Comparison of ENCODE assay signal across 18 cellular contexts in genomic region chrX:148784859-148785655, GRCh38.
DNase-seq lines count a peak whose midpoint lies in the region; ATAC-seq, FAIRE-seq and TF ChIP-seq lines count a peak whose summit lies in the region.
"Had no signal": no experiment of that assay in that cellular context is flagged by ENCODE, and none has a peak within 500 bp of the region (broad histone marks: within the 10 kb centered on the region; RNA-seq: fewer than 3 reads in every experiment).

No MANE protein-coding gene starts in this region.

- H3K4ac ChIP-seq in H1 (replicated peaks; ENCODE audit: insufficient read length, low read depth, low read length), result no peak overlapping the region

- H3K36me3 Mint-ChIP-seq in effector memory CD8-positive, alpha-beta T cell (ENCODE audit: insufficient read depth), result no peaks in the 10 kb centered on the region

- H3K4me2 ChIP-seq in H1 (ENCODE audit: insufficient read depth in 1 of 2, low read depth in 2 of 2, low read length in 2 of 2), result peak overlapping the region; percentile 28 to 34; a peak in 1 of 4 replicates
- H3K4me2 ChIP-seq: SK-N-SH had no signal

- H2BK20ac ChIP-seq in H1 (ENCODE audit: low read length), result no peak overlapping the region

- H3K9me3 ChIP-seq in H1 (ENCODE audit: insufficient read depth in 2 of 2, low read depth in 1 of 2, low read length in 1 of 2), result no peaks in the 10 kb centered on the region
- H3K9me3 ChIP-seq: SK-N-SH had no signal

- H3K27me3 ChIP-seq in H1 (replicated peaks in 1 of 4; ENCODE audit: control insufficient read depth in 3 of 4, extremely low read depth in 1 of 4, insufficient read depth in 3 of 4, low read length in 3 of 4), result no peaks in the 10 kb centered on the region

- H3K27me3 Mint-ChIP-seq in effector memory CD8-positive, alpha-beta T cell, result no peaks in the 10 kb centered on the region

- DNase-seq in GM12865 (ENCODE audit: low read depth), result peak; percentile 71
- DNase-seq in NCI-H524 treated with DMSO at 0.1 percent for 48 hours (lab: John Stamatoyannopoulos, UW), result peak; percentile 30
- no peak for DNase-seq in H1 (ENCODE audit: low read depth in 1 of 2, low spot score in 2 of 2)
- no peak for DNase-seq in NCI-H2196 treated with DMSO at 0.1 percent for 48 hours (lab: John Stamatoyannopoulos, UW; ENCODE audit: unreplicated experiment)
- DNase-seq in NCI-H1694 treated with DMSO at 0.1 percent for 48 hours (lab: John Stamatoyannopoulos, UW), result no peak
- DNase-seq in effector memory CD8-positive, alpha-beta T cell, result no peak
- DNase-seq: activated gamma-delta T cell treated with Interleukin-2 at 50 U/mL for 16 hours; DND-41; effector CD8-positive, alpha-beta T cell; NK-92 treated with Interleukin-12 subunit alpha and Interleukin-12 subunit beta, amount 100 ng/mL, for 24 hours; SK-N-SH; small intestine had no signal

- H4K8ac ChIP-seq in H1 (ENCODE audit: extremely low read depth, insufficient read depth, low read length), result no peak overlapping the region

- peak; percentile 63 for ATAC-seq in GM21529 (IDR thresholded peaks at IDR 0.05; ENCODE audit: unreplicated experiment)
- ATAC-seq in effector memory CD8-positive, alpha-beta T cell (replicated peaks), result no peak
- ATAC-seq in HG02759 (IDR thresholded peaks at IDR 0.05; ENCODE audit: unreplicated experiment), result no peak

- no peak overlapping the region for H3K27ac Mint-ChIP-seq in effector memory CD8-positive, alpha-beta T cell

- no peak overlapping the region for H2BK120ac ChIP-seq in H1 (replicated peaks; ENCODE audit: low read depth, low read length)

- TF ChIP-seq RAD21 in H1 (IDR thresholded peaks at IDR 0.05 in 1 of 2, conservative IDR thresholded peaks at IDR 0.05 in 1 of 2; ENCODE audit: low read depth in 2 of 2, low read length in 2 of 2), result no peak

- no peak overlapping the region for H3K14ac ChIP-seq in H1 (ENCODE audit: insufficient read length)

- no peak overlapping the region for H4K91ac ChIP-seq in H1 (replicated peaks; ENCODE audit: insufficient read length, low read length)

- no peaks in the 10 kb centered on the region for H3K23me2 ChIP-seq in H1 (ENCODE audit: low read depth, low read length)

- H3K4me1 Mint-ChIP-seq in effector memory CD8-positive, alpha-beta T cell (ENCODE audit: low read depth in 2 of 2), result no peaks in the 10 kb centered on the region

- no peaks in the 10 kb centered on the region for H3K9me3 Mint-ChIP-seq in effector memory CD8-positive, alpha-beta T cell

- no peak for TF ChIP-seq POLR2A in H1 (IDR thresholded peaks at IDR 0.05; ENCODE audit: control extremely low read depth in 1 of 2, low read depth in 2 of 2, low read length in 2 of 2)

- H3K18ac ChIP-seq in H1 (ENCODE audit: extremely low read depth, low read length), result no peak overlapping the region

- H3K27ac ChIP-seq in H1 (ENCODE audit: low read depth, low read length), result no peak overlapping the region
- H3K27ac ChIP-seq: VCaP had no signal

- H3K4me3 Mint-ChIP-seq in effector memory CD8-positive, alpha-beta T cell, result no peak overlapping the region

- H3K56ac ChIP-seq in H1 (replicated peaks; ENCODE audit: insufficient read length, low read depth, low read length), result no peak overlapping the region

- H2AFZ ChIP-seq in H1 (ENCODE audit: low read length), result no peak overlapping the region

- no peaks in the 10 kb centered on the region for H3K79me2 ChIP-seq in H1 (ENCODE audit: control insufficient read depth in 1 of 2, insufficient read depth in 2 of 2, low read length in 2 of 2)

- no peak for TF ChIP-seq EP300 in H1 (IDR thresholded peaks at IDR 0.05; ENCODE audit: borderline replicate concordance in 1 of 2, low read depth in 2 of 2, low read length in 2 of 2)

- H3K23ac ChIP-seq in H1 (ENCODE audit: insufficient read length), result no peak overlapping the region

- H3K4me1 ChIP-seq in H1 (replicated peaks in 1 of 4; ENCODE audit: control insufficient read depth in 3 of 4, insufficient read depth in 4 of 4, low read length in 3 of 4), result peaks cover 0 to 7% (median 4%) of the 10 kb centered on the region in 4 experiments; a peak in 4 of 7 replicates

- H2BK12ac ChIP-seq in H1 (ENCODE audit: low read depth, low read length), result no peak overlapping the region

- H2BK15ac ChIP-seq in H1 (ENCODE audit: low read length), result no peak overlapping the region

- H3K4me3 ChIP-seq in GM12865 (ENCODE audit: low read depth, low read length) (peak overlapping the region; percentile 21), H1 (ENCODE audit: extremely low read depth in 1 of 4, insufficient read depth in 2 of 4, low read depth in 3 of 4, low read length in 4 of 4) (no peak overlapping the region)

- H3K9ac ChIP-seq in H1 (replicated peaks in 1 of 4; ENCODE audit: extremely low read depth in 1 of 4, low read depth in 3 of 4, low read length in 3 of 4), result no peak overlapping the region
- H3K9ac ChIP-seq: SK-N-SH had no signal

- no peaks in the 10 kb centered on the region for H3K36me3 ChIP-seq in H1 (ENCODE audit: control insufficient read depth in 2 of 4, insufficient read depth in 4 of 4, low read length in 3 of 4)

- no peaks in the 10 kb centered on the region for H3K79me1 ChIP-seq in H1 (ENCODE audit: low read depth, low read length)

- no peak overlapping the region for H4K5ac ChIP-seq in H1 (ENCODE audit: insufficient read length, low read depth, low read length)

- TF ChIP-seq CTCF in GM12865 (IDR thresholded peaks at IDR 0.05; ENCODE audit: insufficient read depth, low read depth, low read length, missing control alignments), result no peak
- TF ChIP-seq CTCF in H1 (IDR thresholded peaks at IDR 0.05; ENCODE audit: control extremely low read depth in 1 of 3, insufficient read depth in 1 of 3, low read depth in 1 of 3, low read length in 3 of 3), result no peak

- no peak overlapping the region for H2AK5ac ChIP-seq in H1 (ENCODE audit: low read depth, low read length)

- 74% methylated on average over 6 of the region's 10 CpGs; no CpG with 5 or more reads in 1 of the 2 experiments for WGBS in H1 (ENCODE audit: extremely low coverage in 1 of 2, insufficient coverage in 1 of 2, insufficient read length in 1 of 2, insufficient replicate concordance in 2 of 2, low coverage in 1 of 2, low lambda C conversion rate in 2 of 2, missing lambda C conversion rate in 1 of 2), 2 experiments

- POLR2A ChIA-PET in H1 (lab: Charles Lee; ENCODE audit: partially characterized antibody), result interaction anchor here (1.4 kb wide), 1 partner anchor 15 kb away, joined by 3 read pairs; no protein-coding TSS in a partner anchor

- FAIRE-seq in H1 (lab: Jason Lieb, UNC), result peak; percentile 57
- FAIRE-seq: frontal cortex, GM18507, islet of Langerhans, small intestine had no signal

- no peaks in the 10 kb centered on the region for H4K20me1 ChIP-seq in H1 (replicated peaks in 1 of 2; ENCODE audit: control insufficient read depth in 1 of 2, insufficient read depth in 2 of 2, low read length in 2 of 2)

- CTCF ChIA-PET in H1 (lab: Charles Lee; ENCODE audit: partially characterized antibody), result no interaction called here

- H2BK5ac ChIP-seq in H1 (ENCODE audit: low read depth, low read length), result no peak overlapping the region

TF ChIP-seq in H1, 55 proteins besides CTCF, POLR2A, EP300 and RAD21:
- TF ChIP-seq CEBPB (IDR thresholded peaks at IDR 0.05; ENCODE audit: low read depth, low read length), result no peak
- TF ChIP-seq CHD1 (IDR thresholded peaks at IDR 0.05; ENCODE audit: low read depth, low read length), result no peak
- no peak for TF ChIP-seq GTF2F1 (IDR thresholded peaks at IDR 0.05; ENCODE audit: borderline replicate concordance, low read depth, low read length)
- no peak for TF ChIP-seq JUND (IDR thresholded peaks at IDR 0.05; ENCODE audit: low read length)
- no peak for TF ChIP-seq CHD2 (IDR thresholded peaks at IDR 0.05; ENCODE audit: low read length)
- TF ChIP-seq YY1 (IDR thresholded peaks at IDR 0.05; ENCODE audit: low read depth, low read length), result no peak
- no peak for TF ChIP-seq KDM5A (IDR thresholded peaks at IDR 0.05; ENCODE audit: low read length)
- no peak for TF ChIP-seq TAF1 (IDR thresholded peaks at IDR 0.05; ENCODE audit: low read depth, low read length)
- TF ChIP-seq TCF12 (IDR thresholded peaks at IDR 0.05; ENCODE audit: low read depth, low read length), result no peak

Comparison
In these comparisons a context has a peak if more than half of its experiments do, and no peak if none do; other contexts are left out.
1. DNase-seq: peak in GM12865 (single experiment) and NCI-H524 treated with DMSO at 0.1 percent for 48 hours (single experiment); none in H1 (0 of 2), NCI-H2196 treated with DMSO at 0.1 percent for 48 hours (single experiment), NCI-H1694 treated with DMSO at 0.1 percent for 48 hours (single experiment) and effector memory CD8-positive, alpha-beta T cell (0 of 3).